ENCODE assay signal across 8 cellular contexts in the genomic region with DNA sequence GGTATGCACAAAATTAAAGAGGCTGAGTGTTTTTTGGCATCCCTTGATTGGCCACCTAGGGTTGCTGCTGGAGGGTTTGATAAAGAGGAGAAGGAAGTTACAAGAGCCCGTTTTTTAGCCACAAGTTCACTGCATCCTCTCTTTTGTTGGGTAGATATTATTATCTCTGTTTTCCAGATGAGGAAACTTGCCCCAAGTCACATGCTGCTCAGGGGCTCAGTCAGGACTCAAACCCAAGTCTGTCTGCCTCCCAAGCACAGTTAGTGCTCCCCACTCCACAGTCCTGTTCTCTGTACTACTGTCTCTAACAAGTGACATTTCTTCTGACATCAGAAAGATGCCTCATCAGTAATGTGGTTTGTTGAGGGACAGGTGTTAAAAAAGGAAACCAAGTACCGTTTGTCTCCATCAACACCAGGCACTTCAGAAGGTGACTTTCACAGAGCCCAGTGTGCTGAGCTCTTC. TPM values are rescaled to one million over a fixed set of nuclear protein-coding genes. Genes with fewer than 3 reads are reported as not detected.
DNase-seq lines count a peak whose midpoint lies in the region; ATAC-seq and TF ChIP-seq lines count a peak whose summit lies in the region.

No MANE protein-coding gene starts in this region.

- DNase-seq in activated CD4-positive, alpha-beta memory T cell treated with anti-CD3 and anti-CD28 coated beads for 36 hours, result peak; percentile 47
- DNase-seq in naive thymus-derived CD4-positive, alpha-beta T cell, result peak in 7 of 9 donors; percentile 26 to 47 (median 30)
- DNase-seq in mucosa of gallbladder (ENCODE audit: low spot score), result no peak
- no peak for DNase-seq in omental fat pad (ENCODE audit: low spot score)
- DNase-seq in upper lobe of left lung, result no peak
- no peak for DNase-seq in AG08395 (ENCODE audit: low spot score)

- H3K4me3 ChIP-seq in naive thymus-derived CD4-positive, alpha-beta T cell (ENCODE audit: low read length), result peak overlapping the region; percentile 3
- peak overlapping the region in 1 of 4 donors; percentile 72 for H3K4me3 ChIP-seq in upper lobe of left lung

- intact Hi-C loops in activated CD4-positive, alpha-beta memory T cell treated with anti-CD3 and anti-CD28 coated beads for 36 hours (cut with micrococcal nuclease), result loop anchor here (2.0 kb wide), 3 partner anchors 126 to 260 kb away; no protein-coding TSS in a partner anchor
- intact Hi-C loops in naive thymus-derived CD4-positive, alpha-beta T cell (cut with micrococcal nuclease), result loop anchor here (1.0 to 10.0 kb wide), 6 partner anchors 67 to 720 kb away; partner anchors contain the start of genes DRC3 (in 2 of the 2), MPRIP (in 2 of the 2), TOM1L2 (in 2 of the 2) and FLCN (in 1 of the 2)

- peak overlapping the region; percentile 62 to 88 (median 81) for H3K4me3 Mint-ChIP-seq in IgD-negative memory B cell
- peak overlapping the region; percentile 73 for H3K4me3 Mint-ChIP-seq in activated CD4-positive, alpha-beta memory T cell treated with anti-CD3 and anti-CD28 coated beads for 36 hours
- peak overlapping the region; percentile 75 to 96 (median 85) for H3K4me3 Mint-ChIP-seq in naive thymus-derived CD4-positive, alpha-beta T cell

- H3K27ac Mint-ChIP-seq in IgD-negative memory B cell, result peak overlapping the region in 2 of 3 donors; percentile 65 to 92
- H3K27ac Mint-ChIP-seq in activated CD4-positive, alpha-beta memory T cell treated with anti-CD3 and anti-CD28 coated beads for 36 hours, result peak overlapping the region; percentile 75
- H3K27ac Mint-ChIP-seq in naive thymus-derived CD4-positive, alpha-beta T cell, result peak overlapping the region; percentile 63 to 93 (median 86)

- no peak for TF ChIP-seq CTCF in omental fat pad (IDR thresholded peaks at IDR 0.05)
- no peak for TF ChIP-seq CTCF in upper lobe of left lung (IDR thresholded peaks at IDR 0.05)

- no peaks in the 10 kb centered on the region for H3K27me3 ChIP-seq in naive thymus-derived CD4-positive, alpha-beta T cell (ENCODE audit: control insufficient read depth in 2 of 2, insufficient read depth in 2 of 2, low read length in 2 of 2)
- peaks cover 0 to 2% (median 0%) of the 10 kb centered on the region in 4 donors for H3K27me3 ChIP-seq in upper lobe of left lung

- H3K4me1 ChIP-seq in ES-I3 (ENCODE audit: insufficient read depth, low read length) (0 out of 2 replicates have a peak, but pooled peaks cover 3% of the 10 kb centered on the region), upper lobe of left lung (peaks cover 15 to 37% (median 23%) of the 10 kb centered on the region in 4 donors)
- peaks cover 12 to 33% of the 10 kb centered on the region in 2 donors for H3K4me1 ChIP-seq in naive thymus-derived CD4-positive, alpha-beta T cell (ENCODE audit: control insufficient read depth in 2 of 2, insufficient read depth in 2 of 2, low read length in 2 of 2)

- no peaks in the 10 kb centered on the region for H3K36me3 Mint-ChIP-seq in IgD-negative memory B cell
- no peaks in the 10 kb centered on the region for H3K36me3 Mint-ChIP-seq in activated CD4-positive, alpha-beta memory T cell treated with anti-CD3 and anti-CD28 coated beads for 36 hours
- peaks cover 0 to 5% (median 0%) of the 10 kb centered on the region in 5 donors for H3K36me3 Mint-ChIP-seq in naive thymus-derived CD4-positive, alpha-beta T cell

- 30 to 50% methylated on average over 2 of the region's 2 CpGs for WGBS in upper lobe of left lung, 2 donors

- ATAC-seq in naive thymus-derived CD4-positive, alpha-beta T cell, result peak; percentile 63
- no peak for ATAC-seq in omental fat pad (ENCODE audit: low FRiP score)
- no peak for ATAC-seq in upper lobe of left lung (ENCODE audit: low FRiP score in 2 of 2)

- H3K36me3 ChIP-seq in ES-I3 (ENCODE audit: insufficient read depth, low read length) (no peaks in the 10 kb centered on the region), upper lobe of left lung (no peaks in the 10 kb centered on the region)
- no peaks in the 10 kb centered on the region for H3K36me3 ChIP-seq in naive thymus-derived CD4-positive, alpha-beta T cell (ENCODE audit: control insufficient read depth in 2 of 3, insufficient read depth in 3 of 3, low read length in 3 of 3)

- H3K9ac ChIP-seq in ES-I3 (ENCODE audit: low read depth, low read length), result peak overlapping the region; percentile 81; the same call in 1 of the 2 replicates

- peak overlapping the region; percentile 67 for H3K27ac ChIP-seq in naive thymus-derived CD4-positive, alpha-beta T cell (ENCODE audit: low read depth, low read length)
- H3K27ac ChIP-seq in upper lobe of left lung, result peak overlapping the region in 1 of 4 donors; percentile 73

- TF ChIP-seq EP300 in upper lobe of left lung (IDR thresholded peaks at IDR 0.05), result no peak

- H3K9me3 ChIP-seq in ES-I3 (ENCODE audit: control insufficient read depth, insufficient read depth, low read length), result no peaks in the 10 kb centered on the region
- no peaks in the 10 kb centered on the region for H3K9me3 ChIP-seq in naive thymus-derived CD4-positive, alpha-beta T cell (ENCODE audit: control insufficient read depth in 2 of 3, low read length in 3 of 3)
- H3K9me3 ChIP-seq in upper lobe of left lung, result no peaks in the 10 kb centered on the region

- POLR2A ChIA-PET in activated CD4-positive, alpha-beta memory T cell treated with anti-CD3 and anti-CD28 coated beads for 36 hours (lab: Charles Lee), result interaction anchor here (0.6 to 1.5 kb wide), 2 partner anchors 23 to 66 kb away, joined by 3 to 4 read pairs; partner anchors contain the start of gene COPS3
- POLR2A ChIA-PET in naive thymus-derived CD4-positive, alpha-beta T cell (lab: Charles Lee), result interaction anchor here (1.2 to 1.6 kb wide), 3 partner anchors 24 to 126 kb away, joined by 4 to 7 read pairs (median 5); partner anchors contain the start of genes COPS3 and FLCN

- no peaks in the 10 kb centered on the region for H3K9me3 Mint-ChIP-seq in IgD-negative memory B cell
- H3K9me3 Mint-ChIP-seq in activated CD4-positive, alpha-beta memory T cell treated with anti-CD3 and anti-CD28 coated beads for 36 hours, result no peaks in the 10 kb centered on the region
- no peaks in the 10 kb centered on the region for H3K9me3 Mint-ChIP-seq in naive thymus-derived CD4-positive, alpha-beta T cell

- peaks cover 20 to 21% (median 21%) of the 10 kb centered on the region in 3 donors for H3K4me1 Mint-ChIP-seq in IgD-negative memory B cell
- H3K4me1 Mint-ChIP-seq in activated CD4-positive, alpha-beta memory T cell treated with anti-CD3 and anti-CD28 coated beads for 36 hours (ENCODE audit: low read depth), result peaks cover 30% of the 10 kb centered on the region
- peaks cover 16 to 49% (median 37%) of the 10 kb centered on the region in 7 donors for H3K4me1 Mint-ChIP-seq in naive thymus-derived CD4-positive, alpha-beta T cell

- CTCF ChIA-PET in activated CD4-positive, alpha-beta memory T cell treated with anti-CD3 and anti-CD28 coated beads for 36 hours (lab: Charles Lee), result interaction anchor here (0.6 to 1.8 kb wide), 3 partner anchors 9 to 27 kb away, joined by 3 to 8 read pairs (median 3); partner anchors contain the start of gene COPS3
- CTCF ChIA-PET in naive thymus-derived CD4-positive, alpha-beta T cell (lab: Charles Lee), result no interaction called here

- no peaks in the 10 kb centered on the region for H3K27me3 Mint-ChIP-seq in IgD-negative memory B cell
- H3K27me3 Mint-ChIP-seq in activated CD4-positive, alpha-beta memory T cell treated with anti-CD3 and anti-CD28 coated beads for 36 hours, result no peaks in the 10 kb centered on the region
- no peaks in the 10 kb centered on the region for H3K27me3 Mint-ChIP-seq in naive thymus-derived CD4-positive, alpha-beta T cell

- TF ChIP-seq POLR2A in upper lobe of left lung (IDR thresholded peaks at IDR 0.05), result no peak

RNA-seq across cellular contexts. Expression of gene NT5M, which starts 1.4 kb away (rescaled TPM):
- polyA plus RNA-seq in IgD-negative memory B cell, result 2.4 TPM
- 1 to 10 TPM; 8.5 to 9.3 TPM for total RNA-seq in activated CD4-positive, alpha-beta memory T cell treated with anti-CD3 and anti-CD28 coated beads for 36 hours
- 1 to 10 TPM; 2.9 to 6.3 (median 3.5) TPM for total RNA-seq in naive thymus-derived CD4-positive, alpha-beta T cell
- 1 to 10 TPM in 1 of 2 donors, under 1 TPM in 1; 0.85 to 4.4 TPM for polyA plus RNA-seq in naive thymus-derived CD4-positive, alpha-beta T cell
- total RNA-seq in mucosa of gallbladder (3.2 TPM), omental fat pad (1 to 10 TPM; 1.3 to 3.5 (median 2.3) TPM), upper lobe of left lung (1 to 10 TPM; 1.2 to 3.7 (median 1.8) TPM)

RNA-seq across cellular contexts. Expression of gene COPS3, which starts 23.5 kb away (rescaled TPM):
- 87.0 TPM for polyA plus RNA-seq in IgD-negative memory B cell
- 100 to 1,000 TPM in 1 of 2 experiments, 10 to 100 TPM in 1; 96.1 to 104 TPM for total RNA-seq in activated CD4-positive, alpha-beta memory T cell treated with anti-CD3 and anti-CD28 coated beads for 36 hours
- 10 to 100 TPM; 44.7 to 98.7 (median 69.4) TPM for total RNA-seq in naive thymus-derived CD4-positive, alpha-beta T cell
- polyA plus RNA-seq in naive thymus-derived CD4-positive, alpha-beta T cell, result 10 to 100 TPM; 76.5 to 86.3 TPM
- total RNA-seq in mucosa of gallbladder, result 43.8 TPM
- 10 to 100 TPM; 39.9 to 68.9 (median 49.5) TPM for total RNA-seq in omental fat pad
- 10 to 100 TPM; 22.2 to 58.1 (median 43.1) TPM for total RNA-seq in upper lobe of left lung

Comparison
In these comparisons a context has a peak if more than half of its experiments do, and no peak if none do; other contexts are left out.
1. DNase-seq: peak in activated CD4-positive, alpha-beta memory T cell treated with anti-CD3 and anti-CD28 coated beads for 36 hours (single experiment) and naive thymus-derived CD4-positive, alpha-beta T cell (7 of 9); none in mucosa of gallbladder (single experiment), omental fat pad (single experiment), upper lobe of left lung (0 of 2) and AG08395 (single experiment).
2. Peak in every context shown above with its lines, with median percentiles within 50 percentile points of each other: H3K27ac Mint-ChIP-seq and H3K4me3 Mint-ChIP-seq.